Comparison of ENCODE assay signal across 9 cellular contexts in the genomic region with DNA sequence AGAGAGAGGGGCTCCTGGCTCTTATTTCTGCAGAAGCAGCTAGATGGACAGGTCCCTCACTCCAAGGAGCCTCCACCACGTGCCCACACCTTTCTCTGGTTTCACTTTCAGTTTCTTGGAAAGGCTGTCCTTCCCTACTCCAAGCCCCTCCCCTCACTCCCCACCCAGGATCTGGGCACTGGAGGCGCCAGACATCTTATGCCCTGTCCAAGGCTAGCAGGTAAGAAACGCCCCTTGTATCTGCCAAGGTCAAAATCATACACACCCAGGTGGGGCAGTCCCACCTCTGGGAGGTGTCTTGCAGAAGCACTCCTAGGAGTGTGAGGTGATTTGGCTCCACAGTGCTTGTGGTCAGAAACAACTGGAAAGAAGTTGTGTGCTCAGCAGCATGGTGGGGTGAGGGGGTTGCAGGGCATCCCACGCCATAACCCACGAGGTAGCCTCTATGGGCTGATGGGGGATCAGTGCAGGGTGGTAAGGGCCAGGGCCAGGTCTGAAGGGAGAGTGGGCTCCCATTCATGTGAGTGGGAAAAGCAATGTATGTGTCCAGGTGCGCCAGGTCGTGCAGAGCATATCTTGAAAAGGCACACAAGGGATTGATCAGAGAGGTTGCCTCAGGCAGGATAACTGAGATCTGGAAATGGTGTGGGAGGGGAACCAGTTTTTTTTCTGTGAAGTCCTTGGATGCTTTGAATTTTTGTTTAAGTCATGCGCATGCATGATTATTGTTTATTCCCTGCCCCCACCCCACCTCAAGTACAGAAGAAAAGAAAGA. TPM values are rescaled to one million over a fixed set of nuclear protein-coding genes. Genes with fewer than 3 reads are reported as not detected.
DNase-seq lines count a peak whose midpoint lies in the region; ATAC-seq and TF ChIP-seq lines count a peak whose summit lies in the region.
"Had no signal": no experiment of that assay in that cellular context is flagged by ENCODE, and none has a peak within 500 bp of the region (broad histone marks: within the 10 kb centered on the region; RNA-seq: fewer than 3 reads in every experiment).

No MANE protein-coding gene starts in this region.

- H3K4me3 ChIP-seq in MG63 (no peak overlapping the region), psoas muscle (no peak overlapping the region)

- H3K4me1 Mint-ChIP-seq in MCF 10A (ENCODE audit: insufficient read depth, unreplicated experiment) = peaks cover 7% of the 10 kb centered on the region
- H3K4me1 Mint-ChIP-seq in nephron = peaks cover 24% of the 10 kb centered on the region

- ATAC-seq in psoas muscle (no peak), HG02870 (IDR thresholded peaks at IDR 0.05; ENCODE audit: unreplicated experiment) (no peak)

- no TSS peak for BruUV-seq in MCF 10A (replicated peaks; lab: Mats Ljungman, UMichigan)

- TF ChIP-seq CTCF in MCF 10A (IDR thresholded peaks at IDR 0.05; ENCODE audit: unreplicated experiment) (no peak), nephron (IDR thresholded peaks at IDR 0.05; ENCODE audit: unreplicated experiment in 3 of 3) (no peak), psoas muscle (IDR thresholded peaks at IDR 0.05) (no peak)

- DNase-seq in DMS153 treated with DMSO at 0.1 percent for 48 hours (lab: John Stamatoyannopoulos, UW; ENCODE audit: unreplicated experiment) (peak; percentile 15), MG63 (peak; percentile 54), MCF 10A (ENCODE audit: unreplicated experiment) (peak; percentile 36), SK-N-DZ (ENCODE audit: low spot score) (no peak), NCI-H2081 treated with DMSO at 0.1 percent for 48 hours (lab: John Stamatoyannopoulos, UW) (no peak), psoas muscle (no peak)

- H3K9me3 ChIP-seq in MG63 = no peaks in the 10 kb centered on the region
- no peaks in the 10 kb centered on the region for H3K9me3 ChIP-seq in psoas muscle

- H3K4me3 Mint-ChIP-seq in MCF 10A (ENCODE audit: unreplicated experiment) (no peak overlapping the region), nephron (peak overlapping the region in 1 of 3 experiments; percentile 36)

- H3K27ac Mint-ChIP-seq in MCF 10A (ENCODE audit: low read depth, unreplicated experiment) (no peak overlapping the region), nephron (peak overlapping the region; percentile 74 to 88 (median 85))

- no peaks in the 10 kb centered on the region for H3K27me3 Mint-ChIP-seq in MCF 10A (ENCODE audit: insufficient read depth, unreplicated experiment)
- H3K27me3 Mint-ChIP-seq in nephron (ENCODE audit: low read depth) = peaks cover 7% of the 10 kb centered on the region

- H3K36me3 Mint-ChIP-seq in MCF 10A (ENCODE audit: insufficient read depth, unreplicated experiment) (peaks cover 6% of the 10 kb centered on the region), nephron (ENCODE audit: low read depth) (no peaks in the 10 kb centered on the region)

- POLR2A ChIA-PET in MCF 10A (lab: Yijun Ruan, JAX) = interaction anchor here (0.6 kb wide), 1 partner anchor 18 kb away, joined by 3 read pairs; no protein-coding TSS in a partner anchor

- H3K36me3 ChIP-seq in MG63 (no peaks in the 10 kb centered on the region), psoas muscle (ENCODE audit: insufficient read depth in 1 of 2, low read depth in 1 of 2) (no peaks in the 10 kb centered on the region)

- intact Hi-C loops in MCF 10A (cut with micrococcal nuclease) = no loop called here
- intact Hi-C loops in psoas muscle (cut with DNase I) = no loop called here

- H3K4me1 ChIP-seq in psoas muscle = no peaks in the 10 kb centered on the region

- H3K27ac ChIP-seq in psoas muscle = no peak overlapping the region

- H3K27me3 ChIP-seq in MG63 (no peaks in the 10 kb centered on the region), psoas muscle (ENCODE audit: insufficient read depth in 3 of 3, low read length in 2 of 3) (peaks cover 0 to 8% (median 0%) of the 10 kb centered on the region in 3 donors)

- WGBS in psoas muscle, 3 donors = 61 to 69% (median 66%) methylated on average over 8 of the region's 8 CpGs

- CTCF ChIA-PET in MCF 10A (lab: Yijun Ruan, JAX) = interaction anchor here (0.6 to 1.5 kb wide), 4 partner anchors 95 to 359 kb away, joined by 3 to 5 read pairs (median 4); no protein-coding TSS in a partner anchor

- H3K9me3 Mint-ChIP-seq in MCF 10A (ENCODE audit: unreplicated experiment) = no peaks in the 10 kb centered on the region
- no peaks in the 10 kb centered on the region for H3K9me3 Mint-ChIP-seq in nephron

RNA-seq across cellular contexts. Expression of gene PRM1, which starts 31.8 kb away (rescaled TPM):
- total RNA-seq in MG63 (2014; rRNA removed; shearing (Covaris generic); ENCODE audit: low replicate concordance) = not detected in 2 replicates
- total RNA-seq in MCF 10A (2022) (not detected in 2 replicates), psoas muscle (not detected)
- not detected in 2 replicates for polyA plus RNA-seq in SK-N-DZ (2014; cell fraction: cytosol; rRNA removed)
- not detected in 2 replicates for polyA plus RNA-seq in SK-N-DZ (2014; cell fraction: nucleus; rRNA removed)
- polyA plus RNA-seq in psoas muscle = not detected
- total RNA-seq: lung microvascular endothelial cell had no signal

RNA-seq across cellular contexts. Expression of gene RMI2, which starts 32.4 kb away (rescaled TPM):
- total RNA-seq in MG63 (2014; rRNA removed; shearing (Covaris generic); ENCODE audit: low replicate concordance) = 25.8 and 27.4 TPM in 2 replicates
- total RNA-seq in MCF 10A (2022) (5.8 and 6.6 TPM in 2 replicates), psoas muscle (under 1 TPM in 2 of 4 donors, not detected in 2; 0.16 to 0.64 TPM)
- 73.7 and 89.4 TPM in 2 replicates for polyA plus RNA-seq in SK-N-DZ (2014; cell fraction: cytosol; rRNA removed)
- polyA plus RNA-seq in SK-N-DZ (2014; cell fraction: nucleus; rRNA removed) = 36.9 and 47.1 TPM in 2 replicates
- polyA plus RNA-seq in psoas muscle = under 1 TPM; 0.11 to 0.35 (median 0.23) TPM

RNA-seq across cellular contexts. Expression of gene PRM2, which starts 36.6 kb away (rescaled TPM):
- not detected in 2 replicates for total RNA-seq in MG63 (2014; rRNA removed; shearing (Covaris generic); ENCODE audit: low replicate concordance)
- total RNA-seq in MCF 10A (2022) (not detected in 2 replicates), psoas muscle (not detected)
- not detected in 2 replicates for polyA plus RNA-seq in SK-N-DZ (2014; cell fraction: cytosol; rRNA removed)
- polyA plus RNA-seq in SK-N-DZ (2014; cell fraction: nucleus; rRNA removed) = not detected in 2 replicates
- not detected for polyA plus RNA-seq in psoas muscle
- total RNA-seq: lung microvascular endothelial cell had no signal

RNA-seq across cellular contexts. Expression of gene PRM3, which starts 39.5 kb away (rescaled TPM):
- not detected in 2 replicates for total RNA-seq in MG63 (2014; rRNA removed; shearing (Covaris generic); ENCODE audit: low replicate concordance)
- not detected in 2 replicates for total RNA-seq in MCF 10A (2022)
- not detected in 2 replicates for polyA plus RNA-seq in SK-N-DZ (2014; cell fraction: cytosol; rRNA removed)
- polyA plus RNA-seq in SK-N-DZ (2014; cell fraction: nucleus; rRNA removed) = not detected in 2 replicates
- total RNA-seq in psoas muscle = not detected
- polyA plus RNA-seq in psoas muscle = not detected
- total RNA-seq: lung microvascular endothelial cell had no signal

RNA-seq across cellular contexts. Expression of gene TNP2, which starts 43.8 kb away (rescaled TPM):
- not detected in 2 replicates for total RNA-seq in MG63 (2014; rRNA removed; shearing (Covaris generic); ENCODE audit: low replicate concordance)
- total RNA-seq in MCF 10A (2022) = not detected in 2 replicates
- polyA plus RNA-seq in SK-N-DZ (2014; cell fraction: cytosol; rRNA removed) = not detected in 2 replicates
- not detected in 2 replicates for polyA plus RNA-seq in SK-N-DZ (2014; cell fraction: nucleus; rRNA removed)
- total RNA-seq in psoas muscle = not detected
- not detected for polyA plus RNA-seq in psoas muscle
- total RNA-seq: lung microvascular endothelial cell had no signal

Comparison
In these comparisons a context has a peak if more than half of its experiments do, and no peak if none do; other contexts are left out.
1. DNase-seq: peak in DMS153 treated with DMSO at 0.1 percent for 48 hours (single experiment), MG63 (single experiment) and MCF 10A (single experiment); none in SK-N-DZ (single experiment), NCI-H2081 treated with DMSO at 0.1 percent for 48 hours (single experiment) and psoas muscle (0 of 2).